In genomic region chr22:24595228-24595627, GRCh38 we compare ENCODE assay signal across 16 cellular contexts.
"Had no signal": no experiment of that assay in that cellular context is flagged by ENCODE, and none has a peak within 500 bp of the region (broad histone marks: within the 10 kb centered on the region; RNA-seq: fewer than 3 reads in every experiment).

No MANE protein-coding gene starts in this region.

- H3K4me3 Mint-ChIP-seq: activated CD4-positive, alpha-beta memory T cell treated with anti-CD3 and anti-CD28 coated beads for 36 hours; activated CD4-positive, alpha-beta T cell treated with anti-CD3 and anti-CD28 coated beads for 36 hours; activated CD8-positive, alpha-beta memory T cell treated with anti-CD3 and anti-CD28 coated beads, Interleukin-2, amount 10 ng/mL, durations not matched to agents 7 days and 5 days; activated naive CD4-positive, alpha-beta T cell treated with anti-CD3 and anti-CD28 coated beads for 36 hours; activated naive CD8-positive, alpha-beta T cell treated with anti-CD3 and anti-CD28 coated beads, Interleukin-2, amount 50 U/mL, for 24 hours; dendritic cell treated with granulocyte-macrophage colony-stimulating factor and Interleukin-4, amounts not matched to agents 40 ng/mL and 50 ng/mL, for 4 days; nephron progenitor cell; stimulated activated naive CD8-positive, alpha-beta T cell treated with anti-CD3 and anti-CD28 coated beads, Interleukin-15, amount 100 ng/mL, for 72 hours had no signal

- H3K9me3 Mint-ChIP-seq: activated CD4-positive, alpha-beta memory T cell treated with anti-CD3 and anti-CD28 coated beads for 36 hours; activated naive CD4-positive, alpha-beta T cell treated with anti-CD3 and anti-CD28 coated beads for 36 hours; activated naive CD8-positive, alpha-beta T cell treated with anti-CD3 and anti-CD28 coated beads, Interleukin-2, amount 50 U/mL, for 24 hours; activated T-helper 2 cell treated with anti-CD3 and anti-CD28 coated beads, Interferon-gamma antibody, Interleukin-2, Interleukin-4, amounts not matched to agents 10 μg/mL and 5 μg/mL and 100 μg/mL, durations not matched to agents 14 hours and 24 hours and 36 hours; dendritic cell treated with granulocyte-macrophage colony-stimulating factor and Interleukin-4, amounts not matched to agents 40 ng/mL and 50 ng/mL, for 4 days; nephron progenitor cell; stimulated activated naive CD8-positive, alpha-beta T cell treated with anti-CD3 and anti-CD28 coated beads, Interleukin-15, amount 100 ng/mL, for 72 hours had no signal

- DNase-seq: activated CD4-positive, alpha-beta memory T cell treated with anti-CD3 and anti-CD28 coated beads for 36 hours; activated CD4-positive, alpha-beta T cell treated with anti-CD3 and anti-CD28 coated beads for 36 hours; activated CD8-positive, alpha-beta memory T cell treated with anti-CD3 and anti-CD28 coated beads, Interleukin-2, amount 10 ng/mL, durations not matched to agents 7 days and 5 days; activated naive CD4-positive, alpha-beta T cell treated with anti-CD3 and anti-CD28 coated beads for 36 hours; activated naive CD8-positive, alpha-beta T cell treated with anti-CD3 and anti-CD28 coated beads, Interleukin-2, amount 50 U/mL, for 24 hours; activated T-cell treated with anti-CD3 and anti-CD28 coated beads, Interleukin-2, amount 50 U/mL, for 1 hour; effector memory CD4-positive, alpha-beta T cell; foreskin fibroblast; nephron progenitor cell; stimulated activated CD4-positive, alpha-beta T cell treated with anti-CD3 and anti-CD28 coated beads, Interleukin-1b, Interleukin-23, amount 100 ng/mL, for 48 hours; stimulated activated naive CD8-positive, alpha-beta T cell treated with anti-CD3 and anti-CD28 coated beads, Interleukin-15, amount 100 ng/mL, for 72 hours; tibial artery had no signal

- H3K9me3 ChIP-seq: ovary, tibial artery had no signal

- FAIRE-seq: urothelium cell line had no signal

- ATAC-seq: activated CD4-positive, alpha-beta T cell treated with anti-CD3 and anti-CD28 coated beads for 36 hours; activated CD8-positive, alpha-beta memory T cell treated with anti-CD3 and anti-CD28 coated beads, Interleukin-2, amount 10 ng/mL, durations not matched to agents 7 days and 5 days; activated naive CD8-positive, alpha-beta T cell treated with anti-CD3 and anti-CD28 coated beads, Interleukin-2, amount 50 U/mL, for 24 hours; stimulated activated naive CD8-positive, alpha-beta T cell treated with anti-CD3 and anti-CD28 coated beads, Interleukin-15, amount 100 ng/mL, for 72 hours had no signal

- H3K27ac ChIP-seq: ovary, tibial artery had no signal

- H3K36me3 ChIP-seq: ovary, tibial artery had no signal

- H3K27ac Mint-ChIP-seq: activated CD4-positive, alpha-beta memory T cell treated with anti-CD3 and anti-CD28 coated beads for 36 hours; activated CD4-positive, alpha-beta T cell treated with anti-CD3 and anti-CD28 coated beads for 36 hours; activated CD8-positive, alpha-beta memory T cell treated with anti-CD3 and anti-CD28 coated beads, Interleukin-2, amount 10 ng/mL, durations not matched to agents 7 days and 5 days; activated naive CD4-positive, alpha-beta T cell treated with anti-CD3 and anti-CD28 coated beads for 36 hours; activated naive CD8-positive, alpha-beta T cell treated with anti-CD3 and anti-CD28 coated beads, Interleukin-2, amount 50 U/mL, for 24 hours; activated T-helper 2 cell treated with anti-CD3 and anti-CD28 coated beads, Interferon-gamma antibody, Interleukin-2, Interleukin-4, amounts not matched to agents 10 μg/mL and 5 μg/mL and 100 μg/mL, durations not matched to agents 14 hours and 24 hours and 36 hours; dendritic cell treated with granulocyte-macrophage colony-stimulating factor and Interleukin-4, amounts not matched to agents 40 ng/mL and 50 ng/mL, for 4 days; nephron progenitor cell had no signal

- H3K36me3 Mint-ChIP-seq: activated CD4-positive, alpha-beta memory T cell treated with anti-CD3 and anti-CD28 coated beads for 36 hours; activated CD8-positive, alpha-beta memory T cell treated with anti-CD3 and anti-CD28 coated beads, Interleukin-2, amount 10 ng/mL, durations not matched to agents 7 days and 5 days had no signal

- H3K27me3 ChIP-seq: ovary, tibial artery had no signal

- H3K4me3 ChIP-seq: ovary, tibial artery had no signal
